ENCODE assay signal across 20 cellular contexts in the genomic region with DNA sequence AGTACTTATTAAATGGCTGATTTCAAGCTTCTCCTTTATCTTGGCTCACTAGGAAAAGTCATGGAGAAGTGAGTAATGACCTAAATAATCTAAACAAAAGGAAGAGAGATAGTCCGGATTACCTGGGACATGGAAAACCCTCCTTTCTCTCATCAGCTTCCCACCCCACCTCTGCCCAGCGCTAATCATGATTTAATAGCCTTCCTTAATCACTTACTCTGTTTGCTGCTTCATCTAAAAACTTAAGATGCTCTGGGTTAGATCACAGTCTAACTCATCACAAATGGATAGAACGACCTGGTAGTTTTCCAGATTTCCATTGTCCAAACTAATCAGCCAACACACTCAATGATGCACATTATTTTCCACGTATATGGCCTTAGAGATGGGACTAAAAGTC.
DNase-seq lines count a peak whose midpoint lies in the region; ATAC-seq, FAIRE-seq and TF ChIP-seq lines count a peak whose summit lies in the region.
"Had no signal": no experiment of that assay in that cellular context is flagged by ENCODE, and none has a peak within 500 bp of the region (broad histone marks: within the 10 kb centered on the region; RNA-seq: fewer than 3 reads in every experiment).

No MANE protein-coding gene starts in this region.

- H3K27ac ChIP-seq in WERI-Rb-1 (no peak overlapping the region), gastroesophageal sphincter (peak overlapping the region; percentile 18 to 72 (median 57)), rectal smooth muscle tissue (ENCODE audit: low read depth, low read length) (peak overlapping the region; percentile 38)
- H3K27ac ChIP-seq: HL-60 had no signal

- no peaks in the 10 kb centered on the region for H3K36me3 ChIP-seq in WERI-Rb-1
- no peaks in the 10 kb centered on the region for H3K36me3 ChIP-seq in gastroesophageal sphincter
- H3K36me3 ChIP-seq in rectal smooth muscle tissue (ENCODE audit: control insufficient read depth, insufficient read depth, low read length) = no peaks in the 10 kb centered on the region

- H3K4me3 ChIP-seq in WERI-Rb-1 (ENCODE audit: low read depth, low read length) (no peak overlapping the region), gastroesophageal sphincter (no peak overlapping the region), rectal smooth muscle tissue (ENCODE audit: low read length) (no peak overlapping the region)
- H3K4me3 ChIP-seq: BLaER1 treated with 17β-estradiol and CSF1 and Interleukin-3, amounts not matched to agents 10 nM and 100 nM had no signal

- H3K4me1 ChIP-seq in gastroesophageal sphincter (peaks cover 0 to 51% (median 0%) of the 10 kb centered on the region in 3 donors), rectal smooth muscle tissue (ENCODE audit: control insufficient read depth, insufficient read depth, low read length) (peaks cover 36% of the 10 kb centered on the region)

- ATAC-seq in gastroesophageal sphincter = no peak
- ATAC-seq in GM18498 (IDR thresholded peaks at IDR 0.05; ENCODE audit: unreplicated experiment) = no peak
- ATAC-seq in GM19324 (IDR thresholded peaks at IDR 0.05; ENCODE audit: low FRiP score, unreplicated experiment) = no peak

- no peak for TF ChIP-seq CTCF in D721Med (IDR thresholded peaks at IDR 0.05; ENCODE audit: insufficient read depth, missing control alignments)
- no peak for TF ChIP-seq CTCF in WERI-Rb-1 (IDR thresholded peaks at IDR 0.05; ENCODE audit: low read depth, low read length)
- TF ChIP-seq CTCF in gastroesophageal sphincter (IDR thresholded peaks at IDR 0.05) = no peak
- TF ChIP-seq CTCF in CD14-positive monocyte (IDR thresholded peaks at IDR 0.05) = no peak

- TF ChIP-seq EP300 in gastroesophageal sphincter (IDR thresholded peaks at IDR 0.05) = no peak

- H3K27ac Mint-ChIP-seq in CD14-positive monocyte = no peak overlapping the region
- H3K27ac Mint-ChIP-seq in activated naive CD4-positive, alpha-beta T cell treated with anti-CD3 and anti-CD28 coated beads, Interleukin-2, amount 10 ng/mL, durations not matched to agents 7 days and 5 days = no peak overlapping the region
- H3K27ac Mint-ChIP-seq: B cell; CD4-positive, CD25-positive, alpha-beta regulatory T cell had no signal

- peaks cover under 1% of the 10 kb centered on the region for H3K4me1 Mint-ChIP-seq in CD14-positive monocyte
- H3K4me1 Mint-ChIP-seq in activated naive CD4-positive, alpha-beta T cell treated with anti-CD3 and anti-CD28 coated beads, Interleukin-2, amount 10 ng/mL, durations not matched to agents 7 days and 5 days = no peaks in the 10 kb centered on the region
- H3K4me1 Mint-ChIP-seq: CD4-positive, CD25-positive, alpha-beta regulatory T cell; CD8-positive, alpha-beta memory T cell had no signal

- WGBS in gastroesophageal sphincter (ENCODE audit: low coverage in 1 of 2), 2 donors = 35 to 53% methylated on average over 4 of the region's 4 CpGs

- H3K9ac ChIP-seq in rectal smooth muscle tissue (ENCODE audit: low read length) = no peak overlapping the region
- H3K9ac ChIP-seq: BLaER1 treated with 17β-estradiol and CSF1 and Interleukin-3, amounts not matched to agents 10 nM and 100 nM had no signal

- no peak for TF ChIP-seq POLR2A in gastroesophageal sphincter (IDR thresholded peaks at IDR 0.05)

- H3K27me3 ChIP-seq in WERI-Rb-1 (ENCODE audit: insufficient read depth, low read depth, severe bottlenecking) (no peaks in the 10 kb centered on the region), gastroesophageal sphincter (no peaks in the 10 kb centered on the region), rectal smooth muscle tissue (ENCODE audit: control insufficient read depth, insufficient read depth, low read length) (no peaks in the 10 kb centered on the region)
- H3K27me3 ChIP-seq: BLaER1 treated with 17β-estradiol and CSF1 and Interleukin-3, amounts not matched to agents 10 nM and 100 nM had no signal

- no peak overlapping the region for H3K4me3 Mint-ChIP-seq in CD14-positive monocyte
- H3K4me3 Mint-ChIP-seq in activated naive CD4-positive, alpha-beta T cell treated with anti-CD3 and anti-CD28 coated beads, Interleukin-2, amount 10 ng/mL, durations not matched to agents 7 days and 5 days = no peak overlapping the region
- H3K4me3 Mint-ChIP-seq: B cell; CD4-positive, CD25-positive, alpha-beta regulatory T cell; CD8-positive, alpha-beta memory T cell; H9 had no signal

- peaks cover 0 to 2% (median 0%) of the 10 kb centered on the region in 7 donors for H3K9me3 Mint-ChIP-seq in CD14-positive monocyte
- no peaks in the 10 kb centered on the region for H3K9me3 Mint-ChIP-seq in activated naive CD4-positive, alpha-beta T cell treated with anti-CD3 and anti-CD28 coated beads, Interleukin-2, amount 10 ng/mL, durations not matched to agents 7 days and 5 days
- H3K9me3 Mint-ChIP-seq: CD8-positive, alpha-beta memory T cell; H9 had no signal

- H3K27me3 Mint-ChIP-seq in CD14-positive monocyte (ENCODE audit: low read depth in 3 of 3) = peaks cover 0 to 2% (median 0%) of the 10 kb centered on the region in 3 donors
- peaks cover 9% of the 10 kb centered on the region for H3K27me3 Mint-ChIP-seq in activated naive CD4-positive, alpha-beta T cell treated with anti-CD3 and anti-CD28 coated beads, Interleukin-2, amount 10 ng/mL, durations not matched to agents 7 days and 5 days
- H3K27me3 Mint-ChIP-seq: CD4-positive, CD25-positive, alpha-beta regulatory T cell had no signal

- H3K36me3 Mint-ChIP-seq in CD14-positive monocyte = peaks cover 0 to under 1% of the 10 kb centered on the region in 2 donors
- H3K36me3 Mint-ChIP-seq in activated naive CD4-positive, alpha-beta T cell treated with anti-CD3 and anti-CD28 coated beads, Interleukin-2, amount 10 ng/mL, durations not matched to agents 7 days and 5 days = no peaks in the 10 kb centered on the region
- H3K36me3 Mint-ChIP-seq: CD4-positive, CD25-positive, alpha-beta regulatory T cell; CD8-positive, alpha-beta memory T cell had no signal

- no peak for DNase-seq in D721Med (ENCODE audit: insufficient read length, low spot score)
- DNase-seq in WERI-Rb-1 = peak; percentile 54
- DNase-seq in CD14-positive monocyte (ENCODE audit: low spot score) = no peak
- no peak for DNase-seq in activated naive CD4-positive, alpha-beta T cell treated with anti-CD3 and anti-CD28 coated beads, Interleukin-2, amount 10 ng/mL, durations not matched to agents 7 days and 5 days
- DNase-seq: CD4-positive, CD25-positive, alpha-beta regulatory T cell; CD8-positive, alpha-beta memory T cell; COR-L47; DMS153; DMS79; GDM1; H9 had no signal

- peak; percentile 41 for FAIRE-seq in D721Med (lab: Jason Lieb, UNC)
- FAIRE-seq: GM12892, H1 had no signal

- intact Hi-C loops in CD14-positive monocyte (cut with micrococcal nuclease) = no loop called here

- CTCF ChIA-PET in activated naive CD4-positive, alpha-beta T cell treated with anti-CD3 and anti-CD28 coated beads, Interleukin-2, amount 10 ng/mL, durations not matched to agents 7 days and 5 days (lab: Charles Lee) = interaction anchor here (0.6 kb wide), 1 partner anchor 50 kb away, joined by 3 read pairs; no protein-coding TSS in a partner anchor

- H3K9me3 ChIP-seq in WERI-Rb-1 (ENCODE audit: severe bottlenecking) (no peaks in the 10 kb centered on the region), gastroesophageal sphincter (no peaks in the 10 kb centered on the region)
- H3K9me3 ChIP-seq: BLaER1 treated with 17β-estradiol and CSF1 and Interleukin-3, amounts not matched to agents 10 nM and 100 nM had no signal
